In the genomic region with DNA sequence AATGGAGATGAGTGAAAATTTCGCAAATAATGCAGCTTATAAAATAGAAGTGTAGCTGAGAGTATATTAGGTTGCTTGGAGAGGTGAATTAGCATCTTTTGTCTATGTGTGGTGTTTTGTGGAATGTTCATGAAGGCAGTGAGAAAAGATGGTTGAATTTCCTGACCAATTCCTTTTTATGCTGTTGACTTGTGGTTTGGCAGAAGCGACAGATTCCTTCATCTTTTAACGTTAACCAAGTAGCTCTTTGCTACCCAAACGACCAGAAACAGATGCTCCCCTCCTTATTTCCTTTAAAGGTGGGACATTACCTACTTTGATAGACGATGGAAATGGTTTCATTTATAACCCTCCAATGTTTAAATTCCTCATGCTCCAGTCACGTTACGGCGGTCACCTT, we compare ENCODE assay signal across 29 cellular contexts.
"Had no signal": no experiment of that assay in that cellular context is flagged by ENCODE, and none has a peak within 500 bp of the region (broad histone marks: within the 10 kb centered on the region; RNA-seq: fewer than 3 reads in every experiment).

No MANE protein-coding gene starts in this region.

- H3K79me2 ChIP-seq: hepatocyte had no signal

- H3K27ac ChIP-seq: colonic mucosa, coronary artery, dorsolateral prefrontal cortex, epithelial cell of prostate, esophagus muscularis mucosa, esophagus squamous epithelium, foreskin keratinocyte, gastrocnemius medialis, gastroesophageal sphincter, heart left ventricle, heart right ventricle, hepatocyte had no signal

- DNase-seq: colonic mucosa; cortex of kidney; dermis blood vessel endothelial cell; dorsolateral prefrontal cortex; effector CD4-positive, alpha-beta T cell; effector CD8-positive, alpha-beta T cell; effector memory CD4-positive, alpha-beta T cell; effector memory CD8-positive, alpha-beta T cell; endodermal cell; erythroblast; esophagus squamous epithelium; foreskin fibroblast; foreskin keratinocyte; foreskin melanocyte; gastrocnemius medialis; glutamatergic neuron; head of caudate nucleus; heart left ventricle; heart right ventricle had no signal

- H3K4me2 ChIP-seq: hepatocyte had no signal

- H2AFZ ChIP-seq: hepatocyte had no signal

- H3K4me1 Mint-ChIP-seq: endodermal cell had no signal

- FAIRE-seq: endometrium, endothelial cell of umbilical vein, frontal cortex had no signal

- H3K4me1 ChIP-seq: colonic mucosa, esophagus muscularis mucosa, esophagus squamous epithelium, foreskin keratinocyte, gastroesophageal sphincter, heart left ventricle, heart right ventricle had no signal

- H3K36me3 ChIP-seq: colonic mucosa, esophagus muscularis mucosa, esophagus squamous epithelium, gastrocnemius medialis, gastroesophageal sphincter, heart left ventricle, heart right ventricle had no signal

- H3K27me3 Mint-ChIP-seq: effector memory CD8-positive, alpha-beta T cell had no signal

- H3K9me3 Mint-ChIP-seq: effector memory CD8-positive, alpha-beta T cell; endodermal cell had no signal

- H3K4me3 Mint-ChIP-seq: dendritic cell treated with granulocyte-macrophage colony-stimulating factor and Interleukin-4, amounts not matched to agents 40 ng/mL and 50 ng/mL, for 4 days; effector memory CD8-positive, alpha-beta T cell; endodermal cell had no signal

- ATAC-seq: effector memory CD8-positive, alpha-beta T cell; esophagus mucosa; foreskin keratinocyte; gastrocnemius medialis; gastroesophageal sphincter; heart left ventricle; heart right ventricle had no signal

- H3K4me3 ChIP-seq: colonic mucosa, coronary artery, dorsolateral prefrontal cortex, esophagus muscularis mucosa, esophagus squamous epithelium, gastrocnemius medialis, gastroesophageal sphincter, heart left ventricle, heart right ventricle, hepatocyte had no signal

- H3K9me3 ChIP-seq: colonic mucosa, esophagus muscularis mucosa, esophagus squamous epithelium, gastrocnemius medialis, gastroesophageal sphincter, heart left ventricle, heart right ventricle had no signal

- H3K27ac Mint-ChIP-seq: dendritic cell treated with granulocyte-macrophage colony-stimulating factor and Interleukin-4, amounts not matched to agents 40 ng/mL and 50 ng/mL, for 4 days; effector memory CD8-positive, alpha-beta T cell; endodermal cell had no signal

- H3K27me3 ChIP-seq: colonic mucosa, dorsolateral prefrontal cortex, esophagus muscularis mucosa, esophagus squamous epithelium, foreskin keratinocyte, gastrocnemius medialis, gastroesophageal sphincter, heart left ventricle, heart right ventricle, hepatocyte had no signal
